16 cellular contexts compared by ENCODE assay signal in the genomic region with DNA sequence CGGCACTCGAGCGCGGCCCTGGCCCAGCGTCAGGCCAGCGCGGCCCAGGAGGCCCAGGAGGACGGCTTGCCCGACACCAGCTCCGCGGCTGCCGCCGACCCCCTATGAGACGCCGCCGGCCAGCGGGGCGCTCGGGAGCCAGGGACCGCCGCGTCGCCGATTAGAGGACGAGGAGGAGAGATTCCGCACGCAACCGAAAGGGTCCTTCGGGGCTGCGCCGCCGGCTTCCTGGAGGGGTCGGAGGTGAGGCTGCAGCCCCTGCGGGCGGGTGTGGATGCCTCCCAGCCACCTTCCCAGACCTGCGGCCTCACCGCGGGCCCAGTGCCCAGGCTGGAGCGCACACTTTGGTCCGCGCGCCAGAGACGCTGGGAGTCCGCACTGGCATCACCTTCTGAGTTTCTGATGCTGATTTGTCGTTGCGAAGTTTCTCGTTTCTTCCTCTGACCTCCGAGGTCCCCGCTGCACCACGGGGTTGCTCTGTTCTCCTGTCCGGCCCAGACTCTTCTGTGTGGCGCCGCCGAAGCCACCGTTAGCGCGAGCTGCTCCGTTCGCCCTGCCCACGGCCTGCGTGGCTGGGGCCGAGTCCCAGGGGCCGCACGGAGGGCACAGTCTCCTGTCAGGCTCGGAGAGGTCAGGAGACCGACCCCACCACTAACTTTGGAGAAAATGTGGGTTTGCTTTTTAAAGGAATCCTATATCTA. TPM values are rescaled to one million over a fixed set of nuclear protein-coding genes. Genes with fewer than 3 reads are reported as not detected.
DNase-seq lines count a peak whose midpoint lies in the region; ATAC-seq and TF ChIP-seq lines count a peak whose summit lies in the region.
"Had no signal": no experiment of that assay in that cellular context is flagged by ENCODE, and none has a peak within 500 bp of the region (broad histone marks: within the 10 kb centered on the region; RNA-seq: fewer than 3 reads in every experiment).

No MANE protein-coding gene starts in this region.

- no peak overlapping the region for H2BK12ac ChIP-seq in neuronal stem cell (ENCODE audit: low read length)

- H3K4me3 ChIP-seq in OCI-LY3 (ENCODE audit: low read length) (no peak overlapping the region), neuronal stem cell (ENCODE audit: low read length in 2 of 2) (no peak overlapping the region), GM23338 (no peak overlapping the region)
- H3K4me3 ChIP-seq: HAP-1 had no signal

- H2AFZ ChIP-seq in OCI-LY3 (ENCODE audit: low read depth, low read length): no peak overlapping the region
- H2AFZ ChIP-seq in neuronal stem cell (ENCODE audit: low read length): no peak overlapping the region
- H2AFZ ChIP-seq in GM23338: no peak overlapping the region

- H4K8ac ChIP-seq in neuronal stem cell (ENCODE audit: low read depth, low read length): no peak overlapping the region

- H3K9me3 Mint-ChIP-seq in endothelial cell (ENCODE audit: unreplicated experiment) (no peaks in the 10 kb centered on the region), GM23338 (no peaks in the 10 kb centered on the region)

- no CpG with 5 or more reads among the region's 66 CpGs for whole genome bisulfite sequencing in neuronal stem cell (ENCODE audit: extremely low coverage in 2 of 2, insufficient read length in 2 of 2, insufficient replicate concordance in 1 of 2), 2 donors

- no peak for ATAC-seq in sciatic nerve
- no peak for ATAC-seq in HG03108 (IDR thresholded peaks at IDR 0.05; ENCODE audit: unreplicated experiment)
- ATAC-seq in GM23338: no peak; the same call in 2 of the 3 replicates

- no peak overlapping the region for H3K27ac Mint-ChIP-seq in endothelial cell (ENCODE audit: unreplicated experiment)
- H3K27ac Mint-ChIP-seq in GM23338: no peak overlapping the region
- H3K27ac Mint-ChIP-seq: CD4-positive, alpha-beta memory T cell; HFFc6 had no signal

- no peak overlapping the region for H2BK5ac ChIP-seq in neuronal stem cell (ENCODE audit: low read length)

- H4K91ac ChIP-seq in neuronal stem cell (ENCODE audit: low read depth, low read length, poor library complexity): no peak overlapping the region

- intact Hi-C loops in sciatic nerve (cut with DNase I): no loop called here

- TF ChIP-seq CTCF in OCI-LY3 (IDR thresholded peaks at IDR 0.05; ENCODE audit: low read depth, low read length) (no peak), endothelial cell (IDR thresholded peaks at IDR 0.05; ENCODE audit: unreplicated experiment) (no peak), GM23338 (conservative IDR thresholded peaks at IDR 0.05; ENCODE audit: low read depth in 2 of 2) (no peak)

- H3K27me3 Mint-ChIP-seq in endothelial cell (ENCODE audit: unreplicated experiment): peaks cover 16% of the 10 kb centered on the region
- H3K27me3 Mint-ChIP-seq in GM23338 (ENCODE audit: insufficient read depth, low read depth, poor library complexity): peaks cover 7% of the 10 kb centered on the region
- H3K27me3 Mint-ChIP-seq: CD4-positive, alpha-beta memory T cell had no signal

- H3K36me3 Mint-ChIP-seq in endothelial cell (ENCODE audit: low read depth, unreplicated experiment) (peaks cover 17% of the 10 kb centered on the region), GM23338 (ENCODE audit: low read depth) (peaks cover 38% of the 10 kb centered on the region)

- H3K36me3 ChIP-seq in OCI-LY3 (replicated peaks; ENCODE audit: low read depth, low read length) (peaks cover 63% of the 10 kb centered on the region), neuronal stem cell (replicated peaks in 1 of 2; ENCODE audit: control insufficient read depth in 2 of 2, insufficient read depth in 2 of 2, low read length in 2 of 2) (peaks cover 32 to 74% of the 10 kb centered on the region in 2 donors), GM23338 (ENCODE audit: insufficient read depth) (peaks cover 7% of the 10 kb centered on the region; the same call in 1 of the 2 replicates)

- H3K27ac ChIP-seq in OCI-LY3 (ENCODE audit: low read length) (peak overlapping the region; percentile 98), neuronal stem cell (replicated peaks; ENCODE audit: low read length) (no peak overlapping the region), GM23338 (ENCODE audit: low read depth) (no peak overlapping the region)

- H3K9me3 ChIP-seq in OCI-LY3 (ENCODE audit: insufficient read depth, low read length) (no peaks in the 10 kb centered on the region), neuronal stem cell (replicated peaks in 1 of 2; ENCODE audit: control insufficient read depth in 2 of 2, insufficient read depth in 1 of 2, low read depth in 1 of 2, low read length in 2 of 2) (peaks cover 0 to 3% of the 10 kb centered on the region in 2 donors)
- H3K9me3 ChIP-seq: Caco-2, HAP-1 had no signal

- no peak overlapping the region for H3K9ac ChIP-seq in OCI-LY3 (ENCODE audit: low read length)
- H3K9ac ChIP-seq in neuronal stem cell (ENCODE audit: low read depth, low read length, poor library complexity): no peak overlapping the region

- H3K4me1 Mint-ChIP-seq in endothelial cell (ENCODE audit: unreplicated experiment): no peaks in the 10 kb centered on the region
- no peaks in the 10 kb centered on the region; the same call in 2 of the 3 replicates for H3K4me1 Mint-ChIP-seq in GM23338
- H3K4me1 Mint-ChIP-seq: CD4-positive, alpha-beta memory T cell had no signal

- no peak overlapping the region for H2BK120ac ChIP-seq in neuronal stem cell (ENCODE audit: low read depth, low read length)

- peak overlapping the region; percentile 25 for H3K4me3 Mint-ChIP-seq in endothelial cell (ENCODE audit: unreplicated experiment)
- H3K4me3 Mint-ChIP-seq in GM23338: no peak overlapping the region
- H3K4me3 Mint-ChIP-seq: CD4-positive, alpha-beta memory T cell; HFFc6 had no signal

- H3K4me1 ChIP-seq in OCI-LY3 (ENCODE audit: low read length) (peaks cover 47% of the 10 kb centered on the region), neuronal stem cell (ENCODE audit: control insufficient read depth in 2 of 2, insufficient read depth in 1 of 2, low read depth in 1 of 2, low read length in 2 of 2) (peaks cover 0 to 4% of the 10 kb centered on the region in 2 donors), GM23338 (ENCODE audit: insufficient read depth) (no peaks in the 10 kb centered on the region; the same call in 1 of the 2 replicates)
- H3K4me1 ChIP-seq: Caco-2, HAP-1 had no signal

- H3K9me2 ChIP-seq in GM23338 (ENCODE audit: insufficient read depth): no peaks in the 10 kb centered on the region

- DNase-seq in endothelial cell (ENCODE audit: low spot score) (no peak), neuronal stem cell (ENCODE audit: low spot score) (no peak), sciatic nerve (ENCODE audit: low spot score) (peak; percentile 53), GM23338 (ENCODE audit: low spot score) (no peak), hepatic stellate cell (ENCODE audit: low spot score) (no peak)
- DNase-seq in activated effector memory CD4-positive, alpha-beta T cell treated with Interleukin-2 at 50 U/mL for 16 hours: no peak
- DNase-seq: C1 segment of cervical spinal cord; Caco-2; CD4-positive, alpha-beta memory T cell; DMS153; DND-41; HFFc6 had no signal

- peaks cover 2% of the 10 kb centered on the region; the same call in 1 of the 2 replicates for H3K79me2 ChIP-seq in OCI-LY3 (ENCODE audit: low read length)
- peaks cover 13% of the 10 kb centered on the region for H3K79me2 ChIP-seq in GM23338 (replicated peaks; ENCODE audit: insufficient read depth)

- no peak overlapping the region for H3K14ac ChIP-seq in neuronal stem cell (ENCODE audit: low read length)

- peak overlapping the region; percentile 20 for H3K23ac ChIP-seq in neuronal stem cell (ENCODE audit: low read depth, low read length, poor library complexity)

- peaks cover 5% of the 10 kb centered on the region for H3K79me1 ChIP-seq in neuronal stem cell (ENCODE audit: low read depth, low read length)

- no peaks in the 10 kb centered on the region for H3K27me3 ChIP-seq in OCI-LY3 (ENCODE audit: low read depth, low read length)
- no peaks in the 10 kb centered on the region for H3K27me3 ChIP-seq in neuronal stem cell (ENCODE audit: control insufficient read depth in 3 of 3, insufficient read depth in 3 of 3, low read depth in 1 of 3, low read length in 3 of 3)
- H3K27me3 ChIP-seq in GM23338 (ENCODE audit: insufficient read depth): no peaks in the 10 kb centered on the region

- H2AK5ac ChIP-seq in neuronal stem cell (ENCODE audit: low read depth, low read length): no peak overlapping the region

- no peak overlapping the region for H2BK15ac ChIP-seq in neuronal stem cell (ENCODE audit: low read length)

- H3K18ac ChIP-seq in neuronal stem cell (ENCODE audit: low read length): no peak overlapping the region

- no peak overlapping the region for H3K4ac ChIP-seq in neuronal stem cell (ENCODE audit: low read length)

- H3K4me2 ChIP-seq in OCI-LY3 (ENCODE audit: low read length) (no peak overlapping the region), neuronal stem cell (ENCODE audit: insufficient read depth, low read length, poor library complexity, severe bottlenecking) (no peak overlapping the region), GM23338 (no peak overlapping the region)

- peaks cover 4% of the 10 kb centered on the region; the same call in 1 of the 2 replicates for H3F3A ChIP-seq in GM23338 (replicated peaks; ENCODE audit: low read depth)

- H4K20me1 ChIP-seq in OCI-LY3 (ENCODE audit: insufficient read depth, low read length): no peaks in the 10 kb centered on the region; the same call in 1 of the 2 replicates
- no peaks in the 10 kb centered on the region; the same call in 1 of the 2 replicates for H4K20me1 ChIP-seq in GM23338 (replicated peaks; ENCODE audit: insufficient read depth)

TF ChIP-seq in GM23338, 12 proteins besides CTCF, POLR2A, EP300 and RAD21 (continues in another document):
- TF ChIP-seq EZH2 (IDR thresholded peaks at IDR 0.05; ENCODE audit: low read depth, unreplicated experiment): no peak
- TF ChIP-seq ZNF114 (CRISPR knock-in tag; IDR thresholded peaks at IDR 0.05): no peak
- TF ChIP-seq ZNF331 (CRISPR knock-in tag; IDR thresholded peaks at IDR 0.05; ENCODE audit: low read depth): no peak
- TF ChIP-seq POLR2AphosphoS5 (IDR thresholded peaks at IDR 0.05; ENCODE audit: low read depth): no peak
- no peak for TF ChIP-seq NANOG (IDR thresholded peaks at IDR 0.05; ENCODE audit: borderline replicate concordance)

RNA-seq across cellular contexts. Expression of gene CACNA1B, which starts 42.6 kb away (rescaled TPM):
- 2.0 TPM for total RNA-seq in endothelial cell (ENCODE audit: unreplicated experiment)
- 0.46 TPM for polyA plus RNA-seq in neuronal stem cell (2013, experiment 1 of 2)
- polyA plus RNA-seq in neuronal stem cell (2013, experiment 2 of 2): 0.47 TPM
- total RNA-seq in sciatic nerve: 0.09 TPM
- total RNA-seq in GM23338 (2014; rRNA removed; shearing (Covaris generic)): 8.0 and 10.4 TPM in 2 replicates
- polyA plus RNA-seq in GM23338 (2016; fragmentation: Nextera tagmentation; extraction: Ambion mirVana): 1.1 and 1.2 TPM in 2 replicates
- total RNA-seq: A172; CD4-positive, alpha-beta memory T cell; HFFc6 had no signal
- polyA plus RNA-seq: CD4-positive, alpha-beta memory T cell had no signal
